ENCODE assay signal across 8 cellular contexts in the genomic region with DNA sequence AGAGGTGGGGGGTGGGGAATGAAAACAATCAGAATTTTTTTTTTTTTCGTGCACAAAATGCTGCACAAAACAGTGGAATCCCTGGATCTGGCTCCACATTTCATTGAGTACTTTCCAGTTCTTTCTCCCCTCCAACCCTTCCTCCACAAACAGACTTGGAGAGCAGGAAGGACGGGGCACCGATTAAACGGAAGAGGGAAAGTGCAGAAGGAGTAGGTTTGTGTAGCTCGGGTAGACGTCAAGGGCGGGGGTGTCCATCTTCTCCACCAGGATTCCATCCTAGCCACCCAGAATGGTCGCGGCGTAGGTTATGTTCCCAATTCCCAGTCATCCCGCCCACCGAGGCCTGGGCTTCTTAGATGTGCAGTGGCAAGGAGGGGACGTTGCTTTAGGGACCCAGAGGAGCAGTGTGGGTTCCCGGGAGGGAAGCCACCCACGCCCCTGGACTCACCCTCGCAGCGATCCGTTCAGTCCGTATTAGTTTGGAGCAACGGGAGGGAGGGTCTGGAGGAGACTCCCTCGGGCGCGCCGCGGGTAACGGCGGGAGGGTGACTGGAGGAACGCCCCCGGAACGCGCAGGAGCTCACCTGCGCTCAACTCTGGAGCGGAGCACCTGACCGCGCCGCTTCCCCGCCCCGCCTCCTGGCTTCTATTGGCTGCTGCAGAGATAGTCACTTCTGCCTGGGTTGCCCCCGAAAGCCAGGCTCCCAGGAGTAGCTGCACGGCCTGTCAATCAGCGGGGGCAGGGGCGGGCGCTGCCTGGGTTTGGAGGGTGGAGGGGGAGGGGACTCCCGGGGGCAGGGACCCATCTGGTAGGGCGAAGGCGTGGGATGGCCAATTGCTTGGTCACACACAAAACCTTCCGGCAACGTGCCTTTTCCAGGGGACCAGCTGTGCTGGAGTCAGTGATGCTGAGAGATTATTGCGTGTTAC. TPM values are rescaled to one million over a fixed set of nuclear protein-coding genes. Genes with fewer than 3 reads are reported as not detected.
DNase-seq lines count a peak whose midpoint lies in the region; ATAC-seq and TF ChIP-seq lines count a peak whose summit lies in the region.

A gene with protein sequence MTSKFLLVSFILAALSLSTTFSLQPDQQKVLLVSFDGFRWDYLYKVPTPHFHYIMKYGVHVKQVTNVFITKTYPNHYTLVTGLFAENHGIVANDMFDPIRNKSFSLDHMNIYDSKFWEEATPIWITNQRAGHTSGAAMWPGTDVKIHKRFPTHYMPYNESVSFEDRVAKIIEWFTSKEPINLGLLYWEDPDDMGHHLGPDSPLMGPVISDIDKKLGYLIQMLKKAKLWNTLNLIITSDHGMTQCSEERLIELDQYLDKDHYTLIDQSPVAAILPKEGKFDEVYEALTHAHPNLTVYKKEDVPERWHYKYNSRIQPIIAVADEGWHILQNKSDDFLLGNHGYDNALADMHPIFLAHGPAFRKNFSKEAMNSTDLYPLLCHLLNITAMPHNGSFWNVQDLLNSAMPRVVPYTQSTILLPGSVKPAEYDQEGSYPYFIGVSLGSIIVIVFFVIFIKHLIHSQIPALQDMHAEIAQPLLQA (minus strand): TSS at position 624 of the 933 bp plus-strand sequence. CDS start 2,718 bp downstream, outside the sequence.

- peak within 1 kb of the TSS; percentile 66 for H3K4me3 ChIP-seq in CD8-positive, alpha-beta memory T cell (ENCODE audit: low read length)
- H3K4me3 ChIP-seq in parathyroid adenoma (ENCODE audit: low read depth, low read length) (peak within 1 kb of the TSS; percentile 82), thyroid gland (replicated peaks in 1 of 3) (peak within 1 kb of the TSS; percentile 68 to 84 (median 77))

- WGBS in thyroid gland, 2 donors: 1 to 2% methylated on average over 23 to 35 of the region's 49 CpGs

- H3K36me3 ChIP-seq in CD8-positive, alpha-beta memory T cell (ENCODE audit: insufficient read depth, low read length): no peaks in the 10 kb centered on the region
- H3K36me3 ChIP-seq in parathyroid adenoma (ENCODE audit: control insufficient read depth, insufficient read depth, low read length) (no peaks in the 10 kb centered on the region), thyroid gland (no peaks in the 10 kb centered on the region)

- H3K36me3 Mint-ChIP-seq in CD8-positive, alpha-beta memory T cell: peaks cover 5 to 15% (median 5%) of the 10 kb centered on the region in 3 donors
- H3K36me3 Mint-ChIP-seq in activated naive CD8-positive, alpha-beta T cell: no peaks in the 10 kb centered on the region

- H2AFZ ChIP-seq in parathyroid adenoma: peak within 1 kb of the TSS; percentile 95

- TF ChIP-seq CTCF in parathyroid adenoma (IDR thresholded peaks at IDR 0.05) (peak; percentile 12), thyroid gland (IDR thresholded peaks at IDR 0.05) (peak in 1 of 6 experiments; percentile 10)

- H3K27me3 ChIP-seq in CD8-positive, alpha-beta memory T cell (ENCODE audit: insufficient read depth, low read length, poor library complexity, severe bottlenecking): no peaks in the 10 kb centered on the region
- H3K27me3 ChIP-seq in parathyroid adenoma (ENCODE audit: control insufficient read depth, insufficient read depth, low read length): no peaks in the 10 kb centered on the region
- H3K27me3 ChIP-seq in thyroid gland: no peaks in the 10 kb centered on the region

- peak; percentile 56 to 92 for TF ChIP-seq POLR2A in thyroid gland (IDR thresholded peaks at IDR 0.05)

- no peaks in the 10 kb centered on the region for H3K9me3 Mint-ChIP-seq in CD8-positive, alpha-beta memory T cell
- H3K9me3 Mint-ChIP-seq in activated naive CD8-positive, alpha-beta T cell (ENCODE audit: low read depth): no peaks in the 10 kb centered on the region

- peak within 1 kb of the TSS; percentile 65 to 87 (median 79) for H3K27ac Mint-ChIP-seq in CD8-positive, alpha-beta memory T cell
- no peak within 1 kb of the TSS for H3K27ac Mint-ChIP-seq in activated naive CD8-positive, alpha-beta T cell

- peak within 1 kb of the TSS; percentile 88 to 98 (median 92) for H3K4me3 Mint-ChIP-seq in CD8-positive, alpha-beta memory T cell
- H3K4me3 Mint-ChIP-seq in activated naive CD8-positive, alpha-beta T cell: peak within 1 kb of the TSS; percentile 83

- peaks cover 29% of the 10 kb centered on the region for H3K4me1 ChIP-seq in CD8-positive, alpha-beta memory T cell (ENCODE audit: insufficient read depth, low read length)
- H3K4me1 ChIP-seq in parathyroid adenoma (no peaks in the 10 kb centered on the region), thyroid gland (no peaks in the 10 kb centered on the region)

- POLR2A ChIA-PET in CD8-positive, alpha-beta memory T cell (lab: Charles Lee): interaction anchor here (0.6 to 1.4 kb wide), 3 partner anchors 41 to 109 kb away, joined by 3 to 7 read pairs (median 4); a partner anchor contains a TSS

- peaks cover 0 to 6% of the 10 kb centered on the region in 2 donors for H3K27me3 Mint-ChIP-seq in CD8-positive, alpha-beta memory T cell
- peaks cover 8% of the 10 kb centered on the region for H3K27me3 Mint-ChIP-seq in activated naive CD8-positive, alpha-beta T cell

- H3K9ac ChIP-seq in parathyroid adenoma: no peak within 1 kb of the TSS

- DNase-seq in CD8-positive, alpha-beta memory T cell: peak; percentile 65 to 90 (median 73)
- peak; percentile 77 for DNase-seq in HPDE6-E6E7 (ENCODE audit: extremely low spot score)
- peak; percentile 13 for DNase-seq in RPMI7951 (ENCODE audit: low read depth)
- peak; percentile 80 for DNase-seq in left cardiac atrium
- peak; percentile 99 for DNase-seq in thyroid gland

- H3K4me2 ChIP-seq in parathyroid adenoma (ENCODE audit: low read length): peak within 1 kb of the TSS; percentile 72

- H3K4me1 Mint-ChIP-seq in CD8-positive, alpha-beta memory T cell: peaks cover 34 to 63% (median 49%) of the 10 kb centered on the region in 3 donors
- H3K4me1 Mint-ChIP-seq in activated naive CD8-positive, alpha-beta T cell (ENCODE audit: low read depth): peaks cover 11% of the 10 kb centered on the region

- no peaks in the 10 kb centered on the region for H3K9me3 ChIP-seq in CD8-positive, alpha-beta memory T cell (ENCODE audit: low read length)
- no peaks in the 10 kb centered on the region for H3K9me3 ChIP-seq in parathyroid adenoma (ENCODE audit: control insufficient read depth, low read length)
- H3K9me3 ChIP-seq in thyroid gland: no peaks in the 10 kb centered on the region

- peaks cover 4% of the 10 kb centered on the region for H3K79me2 ChIP-seq in parathyroid adenoma

- CTCF ChIA-PET in CD8-positive, alpha-beta memory T cell (lab: Charles Lee): interaction anchor here (1.1 to 1.2 kb wide), 3 partner anchors 16 to 80 kb away, joined by 3 to 4 read pairs (median 3); no protein-coding TSS in a partner anchor

- intact Hi-C loops in left cardiac atrium (cut with DNase I) (no loop called here), thyroid gland (cut with DNase I) (no loop called here)

- peak within 1 kb of the TSS; percentile 35 for H3K27ac ChIP-seq in CD8-positive, alpha-beta memory T cell (ENCODE audit: low read depth, low read length)
- H3K27ac ChIP-seq in parathyroid adenoma (peak within 1 kb of the TSS; percentile 78), thyroid gland (peak within 1 kb of the TSS; percentile 17 to 71 (median 36))

- ATAC-seq in GM19467 (IDR thresholded peaks at IDR 0.05; ENCODE audit: unreplicated experiment) (peak; percentile 88), left cardiac atrium (peak; percentile 98 to 99)

RNA-seq across cellular contexts. Expression of the gene that starts here (rescaled TPM):
- total RNA-seq in CD8-positive, alpha-beta memory T cell: under 1 TPM; 0.42 to 0.48 TPM
- 9.4 TPM for polyA plus RNA-seq in CD8-positive, alpha-beta memory T cell
- total RNA-seq in RPMI7951 (2014; rRNA removed; shearing (Covaris generic)): 0.12 TPM in 1 of 2 replicates, not detected in the other
- total RNA-seq in left cardiac atrium (1 to 10 TPM; 5.7 to 6.9 TPM), thyroid gland (100 to 1,000 TPM in 1 of 4 donors, 10 to 100 TPM in 3; 47.7 to 103 (median 57.9) TPM)

Comparison
In these comparisons a context has a peak if more than half of its experiments do, and no peak if none do; other contexts are left out.
1. Peak in every context shown above with its lines: DNase-seq, ATAC-seq, H3K4me3 ChIP-seq and H3K27ac ChIP-seq.
2. RNA of the gene that starts here (total RNA-seq): 47.7 to 103 TPM in thyroid gland; 5.7 to 6.9 TPM in left cardiac atrium, 0.42 to 0.48 TPM in CD8-positive, alpha-beta memory T cell and 0.12 TPM in RPMI7951; every median in the first group is over 4 times any median in the second.
3. Peak in DNase-seq in RPMI7951; RNA of the gene not detected or under 1 TPM.
4. DNase-seq: peak in every context shown above with its lines; median percentile 99 in thyroid gland; 80 in left cardiac atrium; 77 in HPDE6-E6E7; 73 in CD8-positive, alpha-beta memory T cell; 13 in RPMI7951.